Comparison of ENCODE assay signal across 8 cellular contexts in the genomic region with DNA sequence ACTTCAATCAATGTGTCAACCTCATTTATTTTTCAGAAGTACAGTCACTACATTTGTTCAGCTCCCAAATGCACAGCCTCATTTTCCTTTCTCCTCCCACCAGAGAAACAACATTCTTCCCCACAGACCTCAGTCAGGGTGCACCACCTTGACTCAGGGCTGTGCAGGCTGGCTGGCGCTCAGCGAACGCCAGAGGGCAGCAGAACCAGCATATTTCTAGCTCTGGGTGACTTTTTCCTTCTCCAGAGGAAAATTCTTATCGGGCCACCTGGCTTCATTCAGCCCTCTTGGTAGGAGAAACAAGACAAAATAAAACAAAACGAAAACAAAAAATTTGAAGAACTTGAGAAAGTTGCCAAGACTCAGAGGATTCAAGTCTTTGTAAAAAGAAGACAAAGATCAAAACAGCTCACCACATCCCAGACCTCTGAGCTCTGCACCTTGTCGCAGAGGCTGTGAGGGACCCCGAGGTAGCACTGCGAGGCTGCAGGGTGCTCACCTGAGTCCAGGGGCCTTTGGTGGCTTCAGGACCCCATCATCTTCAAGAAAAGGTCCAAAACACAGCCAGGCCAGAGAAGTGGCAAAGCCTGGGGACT. TPM values are rescaled to one million over a fixed set of nuclear protein-coding genes. Genes with fewer than 3 reads are reported as not detected.
DNase-seq lines count a peak whose midpoint lies in the region; ATAC-seq and TF ChIP-seq lines count a peak whose summit lies in the region.

No MANE protein-coding gene starts in this region.

- H3K4me2 ChIP-seq in DND-41 (ENCODE audit: insufficient read depth, low read length) (no peak overlapping the region), osteoblast (ENCODE audit: insufficient read depth, low read length) (no peak overlapping the region)

- peak; percentile 84 for TF ChIP-seq CTCF in DND-41 (IDR thresholded peaks at IDR 0.05; ENCODE audit: borderline replicate concordance, extremely low read depth, low read length, poor library complexity, severe bottlenecking)
- TF ChIP-seq CTCF in fibroblast of pulmonary artery (IDR thresholded peaks at IDR 0.05; ENCODE audit: low read length, missing control alignments): peak; percentile 66
- peak; percentile 74 for TF ChIP-seq CTCF in osteoblast (IDR thresholded peaks at IDR 0.05; ENCODE audit: extremely low read depth, low read depth, low read length)

- H3K27me3 ChIP-seq in DND-41 (ENCODE audit: insufficient read depth, low read length, poor library complexity) (peaks cover 6% of the 10 kb centered on the region), osteoblast (ENCODE audit: insufficient read depth, low read length) (no peaks in the 10 kb centered on the region)

- ATAC-seq in DND-41 (ENCODE audit: insufficient read depth, low read depth) (peak; percentile 78), HG02973 (IDR thresholded peaks at IDR 0.05; ENCODE audit: unreplicated experiment) (peak; percentile 52), GM18861 (IDR thresholded peaks at IDR 0.05; ENCODE audit: unreplicated experiment) (no peak), HG03354 (IDR thresholded peaks at IDR 0.05; ENCODE audit: poor library complexity, severe bottlenecking, unreplicated experiment) (no peak)

- H3K79me2 ChIP-seq in DND-41 (ENCODE audit: insufficient read depth, low read length) (no peaks in the 10 kb centered on the region), osteoblast (ENCODE audit: insufficient read depth, low read length) (no peaks in the 10 kb centered on the region)

- peak; percentile 45 for DNase-seq in DND-41
- DNase-seq in NCI-H69 (lab: John Stamatoyannopoulos, UW): peak; percentile 72
- peak; percentile 24 for DNase-seq in activated T-cell treated with anti-CD3 and anti-CD28 coated beads for 48 hours (ENCODE audit: low read depth)
- DNase-seq in fibroblast of pulmonary artery (ENCODE audit: low read depth): peak; percentile 28
- DNase-seq in osteoblast (ENCODE audit: insufficient read length, low spot score, missing footprints): peak; percentile 90

- H3K36me3 ChIP-seq in DND-41 (ENCODE audit: insufficient read depth, low read length) (no peaks in the 10 kb centered on the region), osteoblast (ENCODE audit: insufficient read depth, low read length) (no peaks in the 10 kb centered on the region)

- no peak overlapping the region for H3K9ac ChIP-seq in DND-41 (ENCODE audit: low read depth, low read length)

- no peaks in the 10 kb centered on the region for H3K9me3 ChIP-seq in DND-41 (ENCODE audit: insufficient read depth, low read length, severe bottlenecking)
- no peaks in the 10 kb centered on the region for H3K9me3 ChIP-seq in osteoblast (ENCODE audit: low read depth, low read length)

- H4K20me1 ChIP-seq in DND-41 (ENCODE audit: insufficient read depth, low read length): no peaks in the 10 kb centered on the region
- H4K20me1 ChIP-seq in osteoblast (ENCODE audit: insufficient read depth, low read length): no peaks in the 10 kb centered on the region

- H2AFZ ChIP-seq in DND-41 (ENCODE audit: low read depth, low read length): no peak overlapping the region
- no peak overlapping the region for H2AFZ ChIP-seq in osteoblast (ENCODE audit: low read length)

- H3K4me3 ChIP-seq in DND-41 (ENCODE audit: low read depth in 1 of 2, low read length in 2 of 2) (no peak overlapping the region), fibroblast of pulmonary artery (replicated peaks; ENCODE audit: low read depth, low read length) (no peak overlapping the region), osteoblast (ENCODE audit: insufficient read depth, low read length) (no peak overlapping the region)

- H3K27ac ChIP-seq in DND-41 (ENCODE audit: low read length): no peak overlapping the region
- no peak overlapping the region for H3K27ac ChIP-seq in osteoblast (ENCODE audit: low read depth, low read length)

- H3K4me1 ChIP-seq in DND-41 (ENCODE audit: insufficient read depth, low read length) (no peaks in the 10 kb centered on the region), osteoblast (ENCODE audit: insufficient read depth, low read length) (no peaks in the 10 kb centered on the region)

RNA-seq across cellular contexts. Expression of a gene that starts 33.7 kb away (rescaled TPM):
- not detected in 2 replicates for total RNA-seq in osteoblast

Comparison
In these comparisons a context has a peak if more than half of its experiments do, and no peak if none do; other contexts are left out.
1. ATAC-seq: peak in DND-41 (single experiment) and HG02973 (single experiment); none in GM18861 (single experiment) and HG03354 (single experiment).
2. DNase-seq: peak in every context shown above with its lines; median percentile 90 in osteoblast; 72 in NCI-H69; 45 in DND-41; 28 in fibroblast of pulmonary artery; 24 in activated T-cell treated with anti-CD3 and anti-CD28 coated beads for 48 hours.
3. Peak in every context shown above with its lines, with median percentiles within 50 percentile points of each other: CTCF ChIP-seq.